ENCODE assay signal across 2 cellular contexts in genomic region chr19:1725100-1726064, GRCh38.
TF ChIP-seq lines count a peak whose summit lies in the region.

No MANE protein-coding gene starts in this region.

TF ChIP-seq in SK-N-SH, 30 proteins besides CTCF, POLR2A, EP300 and RAD21 (continued from another document):
- TF ChIP-seq PBX3 (IDR thresholded peaks at IDR 0.05) (no peak), GABPA (IDR thresholded peaks at IDR 0.05; ENCODE audit: low read depth) (no peak), EZH2phosphoT487 (IDR thresholded peaks at IDR 0.05; ENCODE audit: borderline replicate concordance, low read depth) (no peak)
- TF ChIP-seq, protein P1, sequence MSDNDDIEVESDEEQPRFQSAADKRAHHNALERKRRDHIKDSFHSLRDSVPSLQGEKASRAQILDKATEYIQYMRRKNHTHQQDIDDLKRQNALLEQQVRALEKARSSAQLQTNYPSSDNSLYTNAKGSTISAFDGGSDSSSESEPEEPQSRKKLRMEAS (IDR thresholded peaks at IDR 0.05; ENCODE audit: low read depth): peak; percentile 42; the same call in 1 of the 2 replicates

TF ChIP-seq in HepG2, 621 proteins besides CTCF, POLR2A, EP300 and RAD21 (continued from another document and continues in another):
- 0 out of 2 replicates have a peak, but pooled peaks have one; percentile 31 for TF ChIP-seq MEIS2 (CRISPR knock-in tag; IDR thresholded peaks at IDR 0.05)
- no peak for TF ChIP-seq DR1 (CRISPR knock-in tag; IDR thresholded peaks at IDR 0.05)
- no peak for TF ChIP-seq HIC2 (CRISPR knock-in tag; IDR thresholded peaks at IDR 0.05; ENCODE audit: low read depth)
- peak; percentile 90 for TF ChIP-seq TFAP4 (IDR thresholded peaks at IDR 0.05; ENCODE audit: borderline replicate concordance, low read depth)
- TF ChIP-seq, protein P2, sequence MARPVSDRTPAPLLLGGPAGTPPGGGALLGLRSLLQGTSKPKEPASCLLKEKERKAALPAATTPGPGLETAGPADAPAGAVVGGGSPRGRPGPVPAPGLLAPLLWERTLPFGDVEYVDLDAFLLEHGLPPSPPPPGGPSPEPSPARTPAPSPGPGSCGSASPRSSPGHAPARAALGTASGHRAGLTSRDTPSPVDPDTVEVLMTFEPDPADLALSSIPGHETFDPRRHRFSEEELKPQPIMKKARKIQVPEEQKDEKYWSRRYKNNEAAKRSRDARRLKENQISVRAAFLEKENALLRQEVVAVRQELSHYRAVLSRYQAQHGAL (CRISPR knock-in tag; IDR thresholded peaks at IDR 0.05; ENCODE audit: not compliant biosample characterization): no peak
- no peak for TF ChIP-seq POLR2AphosphoS5 (IDR thresholded peaks at IDR 0.05; ENCODE audit: low read depth, low read length)
- TF ChIP-seq, protein P3, sequence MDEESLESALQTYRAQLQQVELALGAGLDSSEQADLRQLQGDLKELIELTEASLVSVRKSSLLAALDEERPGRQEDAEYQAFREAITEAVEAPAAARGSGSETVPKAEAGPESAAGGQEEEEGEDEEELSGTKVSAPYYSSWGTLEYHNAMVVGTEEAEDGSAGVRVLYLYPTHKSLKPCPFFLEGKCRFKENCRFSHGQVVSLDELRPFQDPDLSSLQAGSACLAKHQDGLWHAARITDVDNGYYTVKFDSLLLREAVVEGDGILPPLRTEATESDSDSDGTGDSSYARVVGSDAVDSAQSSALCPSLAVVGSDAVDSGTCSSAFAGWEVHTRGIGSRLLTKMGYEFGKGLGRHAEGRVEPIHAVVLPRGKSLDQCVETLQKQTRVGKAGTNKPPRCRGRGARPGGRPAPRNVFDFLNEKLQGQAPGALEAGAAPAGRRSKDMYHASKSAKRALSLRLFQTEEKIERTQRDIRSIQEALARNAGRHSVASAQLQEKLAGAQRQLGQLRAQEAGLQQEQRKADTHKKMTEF (CRISPR knock-in tag; IDR thresholded peaks at IDR 0.05): peak; percentile 45; the same call in 1 of the 2 replicates
- no peak for TF ChIP-seq TCF12 (IDR thresholded peaks at IDR 0.05)
- no peak for TF ChIP-seq TCF12 (CRISPR knock-in tag; IDR thresholded peaks at IDR 0.05)
- TF ChIP-seq SALL1 (CRISPR knock-in tag; IDR thresholded peaks at IDR 0.05): peak; percentile 60; the same call in 1 of the 2 replicates
- TF ChIP-seq, protein P4, sequence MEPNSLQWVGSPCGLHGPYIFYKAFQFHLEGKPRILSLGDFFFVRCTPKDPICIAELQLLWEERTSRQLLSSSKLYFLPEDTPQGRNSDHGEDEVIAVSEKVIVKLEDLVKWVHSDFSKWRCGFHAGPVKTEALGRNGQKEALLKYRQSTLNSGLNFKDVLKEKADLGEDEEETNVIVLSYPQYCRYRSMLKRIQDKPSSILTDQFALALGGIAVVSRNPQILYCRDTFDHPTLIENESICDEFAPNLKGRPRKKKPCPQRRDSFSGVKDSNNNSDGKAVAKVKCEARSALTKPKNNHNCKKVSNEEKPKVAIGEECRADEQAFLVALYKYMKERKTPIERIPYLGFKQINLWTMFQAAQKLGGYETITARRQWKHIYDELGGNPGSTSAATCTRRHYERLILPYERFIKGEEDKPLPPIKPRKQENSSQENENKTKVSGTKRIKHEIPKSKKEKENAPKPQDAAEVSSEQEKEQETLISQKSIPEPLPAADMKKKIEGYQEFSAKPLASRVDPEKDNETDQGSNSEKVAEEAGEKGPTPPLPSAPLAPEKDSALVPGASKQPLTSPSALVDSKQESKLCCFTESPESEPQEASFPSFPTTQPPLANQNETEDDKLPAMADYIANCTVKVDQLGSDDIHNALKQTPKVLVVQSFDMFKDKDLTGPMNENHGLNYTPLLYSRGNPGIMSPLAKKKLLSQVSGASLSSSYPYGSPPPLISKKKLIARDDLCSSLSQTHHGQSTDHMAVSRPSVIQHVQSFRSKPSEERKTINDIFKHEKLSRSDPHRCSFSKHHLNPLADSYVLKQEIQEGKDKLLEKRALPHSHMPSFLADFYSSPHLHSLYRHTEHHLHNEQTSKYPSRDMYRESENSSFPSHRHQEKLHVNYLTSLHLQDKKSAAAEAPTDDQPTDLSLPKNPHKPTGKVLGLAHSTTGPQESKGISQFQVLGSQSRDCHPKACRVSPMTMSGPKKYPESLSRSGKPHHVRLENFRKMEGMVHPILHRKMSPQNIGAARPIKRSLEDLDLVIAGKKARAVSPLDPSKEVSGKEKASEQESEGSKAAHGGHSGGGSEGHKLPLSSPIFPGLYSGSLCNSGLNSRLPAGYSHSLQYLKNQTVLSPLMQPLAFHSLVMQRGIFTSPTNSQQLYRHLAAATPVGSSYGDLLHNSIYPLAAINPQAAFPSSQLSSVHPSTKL (CRISPR knock-in tag; IDR thresholded peaks at IDR 0.05): 0 out of 2 replicates have a peak, but pooled peaks have one; percentile 33
- TF ChIP-seq ZNF614 (CRISPR knock-in tag; IDR thresholded peaks at IDR 0.05; ENCODE audit: borderline replicate concordance): no peak
- TF ChIP-seq RCOR2 (CRISPR knock-in tag; IDR thresholded peaks at IDR 0.05): no peak
- TF ChIP-seq PHB2 (IDR thresholded peaks at IDR 0.05; ENCODE audit: partially characterized antibody): no peak
- TF ChIP-seq NFYB (CRISPR knock-in tag; IDR thresholded peaks at IDR 0.05): peak; percentile 49
- peak; percentile 73 for TF ChIP-seq ZNF121 (CRISPR knock-in tag; IDR thresholded peaks at IDR 0.05)
- no peak for TF ChIP-seq PTBP1 (IDR thresholded peaks at IDR 0.05; ENCODE audit: low read depth, low read length, poor library complexity, severe bottlenecking)
- no peak for TF ChIP-seq JARID2 (CRISPR knock-in tag; IDR thresholded peaks at IDR 0.05; ENCODE audit: insufficient replicate concordance)
- no peak for TF ChIP-seq ZNF777 (CRISPR knock-in tag; IDR thresholded peaks at IDR 0.05)
- TF ChIP-seq HINFP (CRISPR knock-in tag; IDR thresholded peaks at IDR 0.05; ENCODE audit: low read depth): no peak
- TF ChIP-seq HMG20B (CRISPR knock-in tag; conservative IDR thresholded peaks at IDR 0.05): no peak
- TF ChIP-seq, protein P5, sequence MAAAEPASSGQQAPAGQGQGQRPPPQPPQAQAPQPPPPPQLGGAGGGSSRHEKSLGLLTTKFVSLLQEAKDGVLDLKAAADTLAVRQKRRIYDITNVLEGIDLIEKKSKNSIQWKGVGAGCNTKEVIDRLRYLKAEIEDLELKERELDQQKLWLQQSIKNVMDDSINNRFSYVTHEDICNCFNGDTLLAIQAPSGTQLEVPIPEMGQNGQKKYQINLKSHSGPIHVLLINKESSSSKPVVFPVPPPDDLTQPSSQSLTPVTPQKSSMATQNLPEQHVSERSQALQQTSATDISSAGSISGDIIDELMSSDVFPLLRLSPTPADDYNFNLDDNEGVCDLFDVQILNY (CRISPR knock-in tag; conservative IDR thresholded peaks at IDR 0.05): no peak
- no peak for TF ChIP-seq ATF4 (CRISPR knock-in tag; IDR thresholded peaks at IDR 0.05)
- no peak for TF ChIP-seq CENPT (CRISPR knock-in tag; IDR thresholded peaks at IDR 0.05; ENCODE audit: low read depth)
- TF ChIP-seq PHF8 (CRISPR knock-in tag; IDR thresholded peaks at IDR 0.05): no peak
- TF ChIP-seq, protein P6, sequence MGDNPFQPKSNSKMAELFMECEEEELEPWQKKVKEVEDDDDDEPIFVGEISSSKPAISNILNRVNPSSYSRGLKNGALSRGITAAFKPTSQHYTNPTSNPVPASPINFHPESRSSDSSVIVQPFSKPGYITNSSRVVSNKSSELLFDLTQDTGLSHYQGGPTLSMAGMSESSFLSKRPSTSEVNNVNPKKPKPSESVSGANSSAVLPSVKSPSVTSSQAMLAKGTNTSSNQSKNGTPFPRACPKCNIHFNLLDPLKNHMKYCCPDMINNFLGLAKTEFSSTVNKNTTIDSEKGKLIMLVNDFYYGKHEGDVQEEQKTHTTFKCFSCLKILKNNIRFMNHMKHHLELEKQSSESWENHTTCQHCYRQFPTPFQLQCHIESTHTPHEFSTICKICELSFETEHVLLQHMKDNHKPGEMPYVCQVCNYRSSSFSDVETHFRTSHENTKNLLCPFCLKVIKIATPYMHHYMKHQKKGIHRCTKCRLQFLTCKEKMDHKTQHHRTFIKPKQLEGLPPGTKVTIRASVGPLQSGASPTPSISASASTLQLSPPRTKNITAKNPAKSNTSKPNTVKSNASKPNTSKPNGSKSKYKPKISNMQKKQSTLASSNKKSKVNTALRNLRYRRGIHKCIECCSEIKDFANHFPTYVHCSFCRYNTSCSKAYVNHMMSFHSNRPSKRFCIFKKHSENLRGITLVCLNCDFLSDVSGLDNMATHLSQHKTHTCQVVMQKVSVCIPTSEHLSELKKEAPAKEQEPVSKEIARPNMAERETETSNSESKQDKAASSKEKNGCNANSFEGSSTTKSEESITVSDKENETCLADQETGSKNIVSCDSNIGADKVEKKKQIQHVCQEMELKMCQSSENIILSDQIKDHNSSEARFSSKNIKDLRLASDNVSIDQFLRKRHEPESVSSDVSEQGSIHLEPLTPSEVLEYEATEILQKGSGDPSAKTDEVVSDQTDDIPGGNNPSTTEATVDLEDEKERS (CRISPR knock-in tag; IDR thresholded peaks at IDR 0.05): no peak
- TF ChIP-seq ATM (IDR thresholded peaks at IDR 0.05; ENCODE audit: borderline replicate concordance): no peak
- TF ChIP-seq ELF3 (CRISPR knock-in tag; IDR thresholded peaks at IDR 0.05): peak; percentile 79
- TF ChIP-seq SETDB1 (CRISPR knock-in tag; IDR thresholded peaks at IDR 0.05; ENCODE audit: borderline replicate concordance): no peak
- TF ChIP-seq CBX1 (IDR thresholded peaks at IDR 0.05; ENCODE audit: low read depth): no peak
- TF ChIP-seq PAWR (CRISPR knock-in tag; IDR thresholded peaks at IDR 0.05; ENCODE audit: borderline replicate concordance): no peak
- TF ChIP-seq ESRRA (CRISPR knock-in tag; IDR thresholded peaks at IDR 0.05; ENCODE audit: low read depth): 0 out of 2 replicates have a peak, but pooled peaks have one; percentile 14
- 0 out of 2 replicates have a peak, but pooled peaks have one; percentile 40 for TF ChIP-seq FOXO4 (CRISPR knock-in tag; conservative IDR thresholded peaks at IDR 0.05)
- no peak for TF ChIP-seq SOX6 (IDR thresholded peaks at IDR 0.05)
- TF ChIP-seq SOX6 (CRISPR knock-in tag; IDR thresholded peaks at IDR 0.05): 0 out of 2 replicates have a peak, but pooled peaks have one; percentile 9
- TF ChIP-seq NPAS2 (CRISPR knock-in tag; IDR thresholded peaks at IDR 0.05; ENCODE audit: borderline replicate concordance): no peak
- 0 out of 2 replicates have a peak, but pooled peaks have one; percentile 29 for TF ChIP-seq HOXA3 (CRISPR knock-in tag; IDR thresholded peaks at IDR 0.05)
- TF ChIP-seq SIN3A (IDR thresholded peaks at IDR 0.05; ENCODE audit: borderline replicate concordance, low read depth, low read length): peak; percentile 31; the same call in 1 of the 2 replicates
- no peak for TF ChIP-seq RFXANK (CRISPR knock-in tag; IDR thresholded peaks at IDR 0.05)
- no peak for TF ChIP-seq TCF7L2 (IDR thresholded peaks at IDR 0.05; ENCODE audit: low read depth, low read length)
- no peak for TF ChIP-seq CEBPG (CRISPR knock-in tag; IDR thresholded peaks at IDR 0.05)
- TF ChIP-seq ADNP (CRISPR knock-in tag; IDR thresholded peaks at IDR 0.05): no peak
- TF ChIP-seq GABPB1 (CRISPR knock-in tag; IDR thresholded peaks at IDR 0.05): peak; percentile 75
